19 cellular contexts compared by ENCODE assay signal in the genomic region with DNA sequence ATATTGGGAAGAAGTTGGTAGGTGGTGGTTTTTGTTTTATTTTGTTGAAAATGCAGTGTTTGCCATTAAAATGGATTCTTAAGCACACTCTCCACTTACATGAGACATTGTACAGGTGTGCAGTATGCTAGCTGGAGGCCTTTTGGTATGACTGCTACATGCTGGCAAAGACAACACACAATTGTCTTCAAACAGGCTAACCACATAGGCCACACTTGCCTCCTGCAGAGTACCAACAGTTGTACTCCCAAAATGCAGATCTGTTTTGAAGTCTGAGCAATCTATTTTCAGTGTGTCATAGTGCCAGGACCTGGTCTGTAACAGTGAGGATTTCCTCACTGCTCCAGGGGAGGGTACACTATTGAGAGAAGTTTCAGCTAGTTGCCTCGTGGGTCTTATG.
A peak's percentile ranks its signal among the peaks of the same experiment; 100 is the strongest.
DNase-seq lines count a peak whose midpoint lies in the region; ATAC-seq, FAIRE-seq and TF ChIP-seq lines count a peak whose summit lies in the region.
"Had no signal": no experiment of that assay in that cellular context is flagged by ENCODE, and none has a peak within 500 bp of the region (broad histone marks: within the 10 kb centered on the region; RNA-seq: fewer than 3 reads in every experiment).

No MANE protein-coding gene starts in this region.

- TF ChIP-seq CTCF in astrocyte (IDR thresholded peaks at IDR 0.05; ENCODE audit: insufficient read depth, low read depth, low read length) = no peak
- no peak for TF ChIP-seq CTCF in GM20000 (IDR thresholded peaks at IDR 0.05; ENCODE audit: extremely low read depth, missing control alignments)

- no peaks in the 10 kb centered on the region for H3K27me3 Mint-ChIP-seq in astrocyte (ENCODE audit: low read depth, unreplicated experiment)
- no peaks in the 10 kb centered on the region for H3K27me3 Mint-ChIP-seq in effector memory CD8-positive, alpha-beta T cell
- H3K27me3 Mint-ChIP-seq: CD4-positive, alpha-beta memory T cell had no signal

- H3K9me3 ChIP-seq in astrocyte (ENCODE audit: insufficient read depth, low read depth, low read length) = no peaks in the 10 kb centered on the region
- H3K9me3 ChIP-seq: HAP-1 had no signal

- H4K20me1 ChIP-seq in astrocyte (ENCODE audit: insufficient read depth, low read length) = no peaks in the 10 kb centered on the region

- H3K36me3 ChIP-seq in astrocyte (ENCODE audit: insufficient read depth, low read length) = no peaks in the 10 kb centered on the region
- H3K36me3 ChIP-seq: HAP-1 had no signal

- no peaks in the 10 kb centered on the region for H3K4me1 Mint-ChIP-seq in astrocyte (ENCODE audit: low read depth, unreplicated experiment)
- no peaks in the 10 kb centered on the region for H3K4me1 Mint-ChIP-seq in effector memory CD8-positive, alpha-beta T cell (ENCODE audit: low read depth in 2 of 2)
- H3K4me1 Mint-ChIP-seq: CD4-positive, alpha-beta memory T cell had no signal

- H2AFZ ChIP-seq in astrocyte (ENCODE audit: low read depth, low read length) = no peak overlapping the region

- H3K9ac ChIP-seq in astrocyte (ENCODE audit: low read length) = no peak overlapping the region

- no peaks in the 10 kb centered on the region for H3K4me1 ChIP-seq in astrocyte (ENCODE audit: insufficient read depth, low read length)
- H3K4me1 ChIP-seq: HAP-1 had no signal

- no peaks in the 10 kb centered on the region for H3K9me3 Mint-ChIP-seq in astrocyte (ENCODE audit: unreplicated experiment)
- no peaks in the 10 kb centered on the region for H3K9me3 Mint-ChIP-seq in effector memory CD8-positive, alpha-beta T cell
- H3K9me3 Mint-ChIP-seq: CD4-positive, alpha-beta memory T cell; HFFc6 had no signal

- H3K4me3 Mint-ChIP-seq in astrocyte (ENCODE audit: unreplicated experiment) = no peak overlapping the region
- H3K4me3 Mint-ChIP-seq in effector memory CD8-positive, alpha-beta T cell = no peak overlapping the region
- H3K4me3 Mint-ChIP-seq: CD4-positive, alpha-beta memory T cell; HFFc6 had no signal

- H3K27ac ChIP-seq in astrocyte (ENCODE audit: low read depth, low read length) = no peak overlapping the region

- peak; percentile 84 for DNase-seq in Jurkat, Clone E6-1 (ENCODE audit: low read depth, low spot score)
- DNase-seq in NCI-H146 (lab: John Stamatoyannopoulos, UW) (peak; percentile 49), astrocyte (ENCODE audit: low read depth) (no peak), GM20000 (ENCODE audit: low spot score) (no peak)
- DNase-seq in effector memory CD8-positive, alpha-beta T cell = no peak
- DNase-seq: C1 segment of cervical spinal cord; Calu3; CD4-positive, alpha-beta memory T cell; COR-L47; DMS53; DMS79 treated with DMSO at 0.1 percent for 48 hours; GOT3; HFFc6 had no signal

- peak; percentile 9 for FAIRE-seq in astrocyte (lab: Jason Lieb, UNC)
- FAIRE-seq: G401.6, GM12878, GM19239, H54 had no signal

- H3K4me3 ChIP-seq in Jurkat, Clone E6-1 (ENCODE audit: low read length) = no peak overlapping the region
- no peak overlapping the region for H3K4me3 ChIP-seq in astrocyte (ENCODE audit: insufficient read depth, low read depth, low read length)
- H3K4me3 ChIP-seq: GM12878, HAP-1 had no signal

- no peak overlapping the region for H3K4me2 ChIP-seq in astrocyte (ENCODE audit: low read length)

- H3K27me3 ChIP-seq in astrocyte (ENCODE audit: insufficient read depth, low read length) = no peaks in the 10 kb centered on the region

- no peak for ATAC-seq in HG02885 (IDR thresholded peaks at IDR 0.05; ENCODE audit: poor library complexity, unreplicated experiment)
- no peak for ATAC-seq in effector memory CD8-positive, alpha-beta T cell (replicated peaks)
- ATAC-seq: GM12878 had no signal

- no peaks in the 10 kb centered on the region for H3K36me3 Mint-ChIP-seq in astrocyte (ENCODE audit: low read depth, unreplicated experiment)
- peaks cover 2% of the 10 kb centered on the region for H3K36me3 Mint-ChIP-seq in effector memory CD8-positive, alpha-beta T cell (ENCODE audit: insufficient read depth)

- H3K27ac Mint-ChIP-seq in astrocyte (ENCODE audit: unreplicated experiment) = no peak overlapping the region
- H3K27ac Mint-ChIP-seq in effector memory CD8-positive, alpha-beta T cell = no peak overlapping the region
- H3K27ac Mint-ChIP-seq: CD4-positive, alpha-beta memory T cell; HFFc6 had no signal

- no peaks in the 10 kb centered on the region for H3K79me2 ChIP-seq in astrocyte (ENCODE audit: insufficient read depth, low read length)

Comparison
In these comparisons a context has a peak if more than half of its experiments do, and no peak if none do; other contexts are left out.
1. DNase-seq: peak in Jurkat, Clone E6-1 (single experiment) and NCI-H146 (single experiment); none in astrocyte (single experiment), GM20000 (single experiment) and effector memory CD8-positive, alpha-beta T cell (0 of 3).